ENCODE assay signal across 10 cellular contexts in genomic region chr6:169792306-169793015, GRCh38.
"Had no signal": no experiment of that assay in that cellular context is flagged by ENCODE, and none has a peak within 500 bp of the region (broad histone marks: within the 10 kb centered on the region; RNA-seq: fewer than 3 reads in every experiment).

No MANE protein-coding gene starts in this region.

- H3K27ac Mint-ChIP-seq: activated CD4-positive, alpha-beta memory T cell treated with anti-CD3 and anti-CD28 coated beads, Interleukin-2, amount 10 ng/mL, durations not matched to agents 7 days and 5 days; activated CD4-positive, alpha-beta T cell treated with anti-CD3 and anti-CD28 coated beads for 36 hours; activated naive CD4-positive, alpha-beta T cell treated with anti-CD3 and anti-CD28 coated beads for 36 hours; activated naive CD8-positive, alpha-beta T cell treated with anti-CD3 and anti-CD28 coated beads, Interleukin-2, amount 50 U/mL, for 24 hours; stimulated activated memory B cell treated with anti-CD40 and anti-IgM and Interleukin-4, amounts not matched to agents 10 μg/mL and 1 μg/mL and 100 μg/mL, for 72 hours had no signal

- H3K9me3 Mint-ChIP-seq: activated CD4-positive, alpha-beta memory T cell treated with anti-CD3 and anti-CD28 coated beads, Interleukin-2, amount 10 ng/mL, durations not matched to agents 7 days and 5 days; activated naive CD4-positive, alpha-beta T cell treated with anti-CD3 and anti-CD28 coated beads for 36 hours; activated naive CD8-positive, alpha-beta T cell treated with anti-CD3 and anti-CD28 coated beads, Interleukin-2, amount 50 U/mL, for 24 hours; stimulated activated memory B cell treated with anti-CD40 and anti-IgM and Interleukin-4, amounts not matched to agents 10 μg/mL and 1 μg/mL and 100 μg/mL, for 72 hours had no signal

- DNase-seq: activated CD4-positive, alpha-beta memory T cell treated with anti-CD3 and anti-CD28 coated beads, Interleukin-2, amount 10 ng/mL, durations not matched to agents 7 days and 5 days; activated CD4-positive, alpha-beta T cell treated with anti-CD3 and anti-CD28 coated beads for 36 hours; activated naive CD4-positive, alpha-beta T cell treated with anti-CD3 and anti-CD28 coated beads for 36 hours; activated naive CD8-positive, alpha-beta T cell treated with anti-CD3 and anti-CD28 coated beads, Interleukin-2, amount 50 U/mL, for 24 hours; activated T-cell treated with anti-CD3 and anti-CD28 coated beads for 4 hours; hippocampal formation; midbrain; retina; T-helper 2 cell had no signal

- H3K4me3 Mint-ChIP-seq: activated CD4-positive, alpha-beta memory T cell treated with anti-CD3 and anti-CD28 coated beads, Interleukin-2, amount 10 ng/mL, durations not matched to agents 7 days and 5 days; activated CD4-positive, alpha-beta T cell treated with anti-CD3 and anti-CD28 coated beads for 36 hours; activated naive CD4-positive, alpha-beta T cell treated with anti-CD3 and anti-CD28 coated beads for 36 hours; activated naive CD8-positive, alpha-beta T cell treated with anti-CD3 and anti-CD28 coated beads, Interleukin-2, amount 50 U/mL, for 24 hours; stimulated activated memory B cell treated with anti-CD40 and anti-IgM and Interleukin-4, amounts not matched to agents 10 μg/mL and 1 μg/mL and 100 μg/mL, for 72 hours had no signal

- H3K36me3 Mint-ChIP-seq: stimulated activated memory B cell treated with anti-CD40 and anti-IgM and Interleukin-4, amounts not matched to agents 10 μg/mL and 1 μg/mL and 100 μg/mL, for 72 hours had no signal

- ATAC-seq: activated CD4-positive, alpha-beta T cell treated with anti-CD3 and anti-CD28 coated beads for 36 hours; activated naive CD8-positive, alpha-beta T cell treated with anti-CD3 and anti-CD28 coated beads, Interleukin-2, amount 50 U/mL, for 24 hours; stimulated activated memory B cell treated with anti-CD40 and anti-IgM and Interleukin-4, amounts not matched to agents 10 μg/mL and 1 μg/mL and 100 μg/mL, for 72 hours had no signal
